In genomic region chr4:121307441-121308327, GRCh38 we compare ENCODE assay signal across 8 cellular contexts.
DNase-seq lines count a peak whose midpoint lies in the region; ATAC-seq and TF ChIP-seq lines count a peak whose summit lies in the region.

No MANE protein-coding gene starts in this region.

- H3K4me1 ChIP-seq in Panc1 (ENCODE audit: control insufficient read depth, insufficient read depth, low read length) (no peaks in the 10 kb centered on the region), right lobe of liver (no peaks in the 10 kb centered on the region), sigmoid colon (no peaks in the 10 kb centered on the region), ovary (ENCODE audit: insufficient read depth) (no peaks in the 10 kb centered on the region)

- no peak overlapping the region for H3K4me3 ChIP-seq in Panc1 (ENCODE audit: low read depth in 2 of 2, low read length in 2 of 2)
- H3K4me3 ChIP-seq in right lobe of liver: no peak overlapping the region
- no peak overlapping the region for H3K4me3 ChIP-seq in sigmoid colon
- H3K4me3 ChIP-seq in ovary: no peak overlapping the region

- POLR2A ChIA-PET in Panc1 (lab: Charles Lee): no interaction called here

- in situ Hi-C loops in Panc1 (cut with HindIII; ENCODE audit: low pct_unique_long_range_greater_than_20kb, low sequenced_read_pairs): no loop called here

- 9% methylated on average over 5 of the region's 5 CpGs for WGBS in right lobe of liver (ENCODE audit: insufficient coverage, low coverage, low lambda C conversion rate, missing lambda C conversion rate)
- 3 to 12% methylated on average over 5 of the region's 5 CpGs for WGBS in sigmoid colon, 2 donors
- WGBS in ovary, 3 donors: 21 to 37% (median 37%) methylated on average over 5 of the region's 5 CpGs

- ATAC-seq in GM19452 (IDR thresholded peaks at IDR 0.05; ENCODE audit: unreplicated experiment) (peak; percentile 91), HG03378 (IDR thresholded peaks at IDR 0.05; ENCODE audit: unreplicated experiment) (peak; percentile 94), Panc1 (no peak), right lobe of liver (peak; percentile 24 to 69 (median 38))

- CTCF ChIA-PET in Panc1 (lab: Charles Lee): no interaction called here

- peak; percentile 54 for TF ChIP-seq CTCF in Panc1 (IDR thresholded peaks at IDR 0.05)
- TF ChIP-seq CTCF in right lobe of liver (IDR thresholded peaks at IDR 0.05): peak; percentile 43 to 68 (median 56)
- TF ChIP-seq CTCF in sigmoid colon (IDR thresholded peaks at IDR 0.05): peak in 1 of 4 experiments; percentile 30
- no peak for TF ChIP-seq CTCF in ovary (IDR thresholded peaks at IDR 0.05)

- intact Hi-C loops in Panc1 (cut with micrococcal nuclease; ENCODE audit: unreplicated experiment) (no loop called here), right lobe of liver (cut with DNase I) (no loop called here), sigmoid colon (cut with DNase I) (no loop called here), ovary (cut with DNase I) (no loop called here)

- DNase-seq in ELF-1 (ENCODE audit: low read depth, low spot score) (peak; percentile 47), Panc1 (ENCODE audit: low read depth, low spot score) (peak; percentile 35), amniotic epithelial cell (ENCODE audit: low read depth) (peak; percentile 61), right lobe of liver (no peak), sigmoid colon (no peak), ovary (no peak)

- H3K27me3 ChIP-seq in Panc1 (ENCODE audit: control insufficient read depth, insufficient read depth, low read length): no peaks in the 10 kb centered on the region
- H3K27me3 ChIP-seq in right lobe of liver: no peaks in the 10 kb centered on the region
- no peaks in the 10 kb centered on the region for H3K27me3 ChIP-seq in sigmoid colon
- H3K27me3 ChIP-seq in ovary: no peaks in the 10 kb centered on the region

- no peaks in the 10 kb centered on the region for H3K9me3 ChIP-seq in Panc1 (ENCODE audit: control insufficient read depth, insufficient read depth, low read depth, low read length)
- no peaks in the 10 kb centered on the region for H3K9me3 ChIP-seq in right lobe of liver
- H3K9me3 ChIP-seq in sigmoid colon: no peaks in the 10 kb centered on the region
- H3K9me3 ChIP-seq in ovary: no peaks in the 10 kb centered on the region

- TF ChIP-seq EP300 in sigmoid colon (IDR thresholded peaks at IDR 0.05) (no peak), ovary (IDR thresholded peaks at IDR 0.05) (no peak)

- TF ChIP-seq POLR2A in right lobe of liver (IDR thresholded peaks at IDR 0.05): no peak
- no peak for TF ChIP-seq POLR2A in sigmoid colon (IDR thresholded peaks at IDR 0.05)
- no peak for TF ChIP-seq POLR2A in ovary (IDR thresholded peaks at IDR 0.05)

- BruUV-seq in Panc1 (replicated peaks; lab: Mats Ljungman, UMichigan): no TSS peak

- no peak overlapping the region for H3K27ac ChIP-seq in Panc1 (ENCODE audit: low read length)
- no peak overlapping the region for H3K27ac ChIP-seq in right lobe of liver
- H3K27ac ChIP-seq in sigmoid colon: no peak overlapping the region
- H3K27ac ChIP-seq in ovary: no peak overlapping the region

- no peaks in the 10 kb centered on the region for H3K36me3 ChIP-seq in Panc1 (ENCODE audit: control insufficient read depth, insufficient read depth, low read length)
- H3K36me3 ChIP-seq in right lobe of liver: no peaks in the 10 kb centered on the region
- no peaks in the 10 kb centered on the region for H3K36me3 ChIP-seq in sigmoid colon
- H3K36me3 ChIP-seq in ovary: no peaks in the 10 kb centered on the region

Comparison
In these comparisons a context has a peak if more than half of its experiments do, and no peak if none do; other contexts are left out.
1. DNase-seq: peak in ELF-1 (single experiment), Panc1 (single experiment) and amniotic epithelial cell (single experiment); none in right lobe of liver (0 of 3), sigmoid colon (single experiment) and ovary (0 of 5).
2. CTCF ChIP-seq: peak in Panc1 (single experiment) and right lobe of liver (4 of 4); none in ovary (0 of 3).